ENCODE assay signal across 8 cellular contexts in the genomic region with DNA sequence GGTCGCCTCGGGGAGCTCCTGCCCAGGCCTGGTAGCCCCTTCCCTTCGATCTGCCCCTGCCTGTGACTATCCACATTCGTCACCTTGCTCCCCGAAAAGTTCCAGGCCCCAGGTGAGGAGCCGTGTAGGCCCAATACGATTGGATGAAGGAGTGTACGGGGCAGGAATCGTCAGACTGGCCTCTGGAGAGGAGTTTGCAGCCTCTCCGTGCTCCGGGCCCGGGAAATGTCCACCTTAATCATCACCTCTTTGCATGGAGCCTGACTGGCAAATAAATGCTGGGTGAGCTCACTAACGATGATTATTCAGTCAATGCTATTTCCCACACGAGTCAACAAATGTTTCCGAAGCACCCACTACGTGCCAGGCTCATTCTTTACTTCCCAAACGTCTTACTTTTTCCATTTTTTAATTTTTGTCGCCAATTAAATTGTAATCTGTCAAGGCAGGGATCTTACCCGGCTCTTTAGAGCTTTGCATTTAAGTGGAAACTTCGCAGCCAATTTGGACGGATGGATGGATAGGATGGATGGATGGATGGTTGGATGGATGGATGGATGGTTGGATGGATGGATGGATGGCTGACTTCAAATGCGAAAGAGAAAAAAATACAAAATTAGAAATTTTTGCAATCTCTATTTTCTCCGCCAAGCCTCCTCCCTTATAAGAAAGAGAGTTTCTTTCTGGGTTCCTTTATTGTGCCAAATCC. TPM values are rescaled to one million over a fixed set of nuclear protein-coding genes. Genes with fewer than 3 reads are reported as not detected.
A peak's percentile ranks its signal among the peaks of the same experiment; 100 is the strongest.
DNase-seq lines count a peak whose midpoint lies in the region; ATAC-seq and TF ChIP-seq lines count a peak whose summit lies in the region.

No MANE protein-coding gene starts in this region.

- H3K4me2 ChIP-seq in DND-41 (ENCODE audit: insufficient read depth, low read length), result no peak overlapping the region

- H3K36me3 Mint-ChIP-seq in brain, result no peaks in the 10 kb centered on the region
- peaks cover 4% of the 10 kb centered on the region for H3K36me3 Mint-ChIP-seq in stimulated activated naive CD8-positive, alpha-beta T cell treated with anti-CD3 and anti-CD28 coated beads, Interleukin-15, Interleukin-2, amounts not matched to agents 100 ng/mL and 50 ng/mL, for 24 hours (ENCODE audit: low read depth)

- H3K4me1 Mint-ChIP-seq in brain, result peaks cover 9% of the 10 kb centered on the region
- peaks cover 18% of the 10 kb centered on the region for H3K4me1 Mint-ChIP-seq in stimulated activated naive CD8-positive, alpha-beta T cell treated with anti-CD3 and anti-CD28 coated beads, Interleukin-15, Interleukin-2, amounts not matched to agents 100 ng/mL and 50 ng/mL, for 24 hours (ENCODE audit: low read depth)

- H3K27ac ChIP-seq in DND-41 (ENCODE audit: low read length), result no peak overlapping the region

- no peaks in the 10 kb centered on the region for H4K20me1 ChIP-seq in DND-41 (ENCODE audit: insufficient read depth, low read length)

- H3K9me3 Mint-ChIP-seq in brain, result peaks cover 0 to 9% (median 3%) of the 10 kb centered on the region in 5 experiments
- H3K9me3 Mint-ChIP-seq in stimulated activated naive CD8-positive, alpha-beta T cell treated with anti-CD3 and anti-CD28 coated beads, Interleukin-15, Interleukin-2, amounts not matched to agents 100 ng/mL and 50 ng/mL, for 24 hours, result no peaks in the 10 kb centered on the region

- no peak for TF ChIP-seq POLR2A in NB4 (IDR thresholded peaks at IDR 0.05; ENCODE audit: extremely low read depth, insufficient read length)

- H3K27me3 Mint-ChIP-seq in brain, result peaks cover 18% of the 10 kb centered on the region
- H3K27me3 Mint-ChIP-seq in stimulated activated naive CD8-positive, alpha-beta T cell treated with anti-CD3 and anti-CD28 coated beads, Interleukin-15, Interleukin-2, amounts not matched to agents 100 ng/mL and 50 ng/mL, for 24 hours, result peaks cover 4% of the 10 kb centered on the region

- TF ChIP-seq CTCF in DND-41 (IDR thresholded peaks at IDR 0.05; ENCODE audit: borderline replicate concordance, extremely low read depth, low read length, poor library complexity, severe bottlenecking) (no peak), NB4 (IDR thresholded peaks at IDR 0.05; ENCODE audit: low read depth, low read length) (no peak), brain (conservative IDR thresholded peaks at IDR 0.05) (no peak), kidney epithelial cell (IDR thresholded peaks at IDR 0.05; ENCODE audit: insufficient read depth, low read length, poor library complexity, severe bottlenecking) (no peak)

- H3K9ac ChIP-seq in DND-41 (ENCODE audit: low read depth, low read length), result no peak overlapping the region

- DNase-seq in DND-41 (no peak), NB4 (ENCODE audit: low read depth) (no peak), kidney epithelial cell (ENCODE audit: low read depth) (peak; percentile 23), HK-2 (ENCODE audit: unreplicated experiment) (no peak), activated gamma-delta T cell treated with Interleukin-2 at 50 U/mL for 16 hours (no peak)

- peak overlapping the region; percentile 83 to 94 (median 87) for H3K4me3 Mint-ChIP-seq in brain
- peak overlapping the region; percentile 91 for H3K4me3 Mint-ChIP-seq in stimulated activated naive CD8-positive, alpha-beta T cell treated with anti-CD3 and anti-CD28 coated beads, Interleukin-15, Interleukin-2, amounts not matched to agents 100 ng/mL and 50 ng/mL, for 24 hours

- H3K4me1 ChIP-seq in DND-41 (ENCODE audit: insufficient read depth, low read length), result peaks cover 20% of the 10 kb centered on the region

- H3K27ac Mint-ChIP-seq in brain, result peak overlapping the region in 3 of 5 experiments; percentile 91 to 97 (median 94)
- H3K27ac Mint-ChIP-seq in stimulated activated naive CD8-positive, alpha-beta T cell treated with anti-CD3 and anti-CD28 coated beads, Interleukin-15, Interleukin-2, amounts not matched to agents 100 ng/mL and 50 ng/mL, for 24 hours, result peak overlapping the region; percentile 97

- H3K4me3 ChIP-seq in DND-41 (ENCODE audit: low read depth in 1 of 2, low read length in 2 of 2) (no peak overlapping the region; a peak in 1 of 4 replicates), NB4 (ENCODE audit: low read depth, low read length) (peak overlapping the region; percentile 67), kidney epithelial cell (ENCODE audit: low read depth, low read length) (peak overlapping the region; percentile 53)

- 0 out of 2 replicates have a peak, but pooled peaks cover 4% of the 10 kb centered on the region for H3K79me2 ChIP-seq in DND-41 (ENCODE audit: insufficient read depth, low read length)

- H3K27me3 ChIP-seq in DND-41 (ENCODE audit: insufficient read depth, low read length, poor library complexity) (no peaks in the 10 kb centered on the region), kidney epithelial cell (ENCODE audit: control insufficient read depth, insufficient read depth, low read length) (no peaks in the 10 kb centered on the region)

- no peaks in the 10 kb centered on the region for H3K9me3 ChIP-seq in DND-41 (ENCODE audit: insufficient read depth, low read length, severe bottlenecking)

- peak overlapping the region; percentile 88; the same call in 1 of the 2 replicates for H2AFZ ChIP-seq in DND-41 (ENCODE audit: low read depth, low read length)

- ATAC-seq in DND-41 (ENCODE audit: insufficient read depth, low read depth), result no peak
- ATAC-seq in GM21528 (IDR thresholded peaks at IDR 0.05; ENCODE audit: low FRiP score, unreplicated experiment), result peak; percentile 20

- H3K36me3 ChIP-seq in DND-41 (ENCODE audit: insufficient read depth, low read length) (no peaks in the 10 kb centered on the region; the same call in 1 of the 2 replicates), kidney epithelial cell (ENCODE audit: control insufficient read depth, insufficient read depth, low read length) (no peaks in the 10 kb centered on the region)

RNA-seq across cellular contexts. Expression of gene TGDS, which starts 45.8 kb away (rescaled TPM):
- 4.7 TPM for polyA plus RNA-seq in brain (ENCODE audit: insufficient read depth, low read depth, low replicate concordance)
- 12.7 and 14.3 TPM in 2 replicates for total RNA-seq in kidney epithelial cell

RNA-seq across cellular contexts. Expression of gene GPR180, which starts 51.5 kb away (rescaled TPM):
- polyA plus RNA-seq in brain (ENCODE audit: insufficient read depth, low read depth, low replicate concordance), result 1.9 TPM
- total RNA-seq in kidney epithelial cell, result 7.1 and 7.5 TPM in 2 replicates

Comparison
In these comparisons a context has a peak if more than half of its experiments do, and no peak if none do; other contexts are left out.
1. H3K4me3 ChIP-seq: peak in NB4 (single experiment) and kidney epithelial cell (single experiment); none in DND-41 (0 of 2).